1 cellular context compared by ENCODE assay signal in the genomic region with DNA sequence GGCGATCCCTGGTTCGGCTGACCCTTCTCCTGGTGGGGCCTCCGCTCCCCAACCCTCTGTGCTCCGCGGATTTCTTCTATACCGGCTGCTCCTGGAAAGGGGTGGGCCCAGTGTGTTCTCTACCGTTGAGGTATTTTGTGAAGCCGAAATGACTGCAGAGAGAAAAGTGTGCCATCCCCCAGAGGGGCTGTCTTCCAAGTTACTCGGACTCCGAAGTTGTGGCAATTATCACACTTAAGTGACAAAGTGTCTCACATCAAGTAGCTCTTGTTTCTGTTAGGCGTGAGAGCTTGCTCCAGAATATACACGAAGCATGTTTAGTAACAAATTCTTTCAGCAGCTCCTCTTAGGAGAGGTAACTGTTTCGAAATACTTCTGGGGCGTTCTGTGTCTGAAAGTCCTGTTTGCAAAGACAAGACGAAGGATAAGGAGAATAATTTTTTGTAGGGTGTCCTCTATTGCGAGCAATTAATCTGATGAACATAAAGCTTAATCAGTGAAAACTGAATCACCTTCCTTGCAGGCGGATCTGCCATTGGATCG.
A peak's percentile ranks its signal among the peaks of the same experiment; 100 is the strongest.
TF ChIP-seq lines count a peak whose summit lies in the region.

No MANE protein-coding gene starts in this region.

TF ChIP-seq in K562, 482 proteins besides CTCF, POLR2A, EP300 and RAD21:
- TF ChIP-seq, protein P1, sequence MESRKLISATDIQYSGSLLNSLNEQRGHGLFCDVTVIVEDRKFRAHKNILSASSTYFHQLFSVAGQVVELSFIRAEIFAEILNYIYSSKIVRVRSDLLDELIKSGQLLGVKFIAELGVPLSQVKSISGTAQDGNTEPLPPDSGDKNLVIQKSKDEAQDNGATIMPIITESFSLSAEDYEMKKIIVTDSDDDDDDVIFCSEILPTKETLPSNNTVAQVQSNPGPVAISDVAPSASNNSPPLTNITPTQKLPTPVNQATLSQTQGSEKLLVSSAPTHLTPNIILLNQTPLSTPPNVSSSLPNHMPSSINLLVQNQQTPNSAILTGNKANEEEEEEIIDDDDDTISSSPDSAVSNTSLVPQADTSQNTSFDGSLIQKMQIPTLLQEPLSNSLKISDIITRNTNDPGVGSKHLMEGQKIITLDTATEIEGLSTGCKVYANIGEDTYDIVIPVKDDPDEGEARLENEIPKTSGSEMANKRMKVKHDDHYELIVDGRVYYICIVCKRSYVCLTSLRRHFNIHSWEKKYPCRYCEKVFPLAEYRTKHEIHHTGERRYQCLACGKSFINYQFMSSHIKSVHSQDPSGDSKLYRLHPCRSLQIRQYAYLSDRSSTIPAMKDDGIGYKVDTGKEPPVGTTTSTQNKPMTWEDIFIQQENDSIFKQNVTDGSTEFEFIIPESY (CRISPR knock-in tag; IDR thresholded peaks at IDR 0.05): no peak
- TF ChIP-seq CREM (IDR thresholded peaks at IDR 0.05; ENCODE audit: low read depth): no peak
- TF ChIP-seq, protein P2, sequence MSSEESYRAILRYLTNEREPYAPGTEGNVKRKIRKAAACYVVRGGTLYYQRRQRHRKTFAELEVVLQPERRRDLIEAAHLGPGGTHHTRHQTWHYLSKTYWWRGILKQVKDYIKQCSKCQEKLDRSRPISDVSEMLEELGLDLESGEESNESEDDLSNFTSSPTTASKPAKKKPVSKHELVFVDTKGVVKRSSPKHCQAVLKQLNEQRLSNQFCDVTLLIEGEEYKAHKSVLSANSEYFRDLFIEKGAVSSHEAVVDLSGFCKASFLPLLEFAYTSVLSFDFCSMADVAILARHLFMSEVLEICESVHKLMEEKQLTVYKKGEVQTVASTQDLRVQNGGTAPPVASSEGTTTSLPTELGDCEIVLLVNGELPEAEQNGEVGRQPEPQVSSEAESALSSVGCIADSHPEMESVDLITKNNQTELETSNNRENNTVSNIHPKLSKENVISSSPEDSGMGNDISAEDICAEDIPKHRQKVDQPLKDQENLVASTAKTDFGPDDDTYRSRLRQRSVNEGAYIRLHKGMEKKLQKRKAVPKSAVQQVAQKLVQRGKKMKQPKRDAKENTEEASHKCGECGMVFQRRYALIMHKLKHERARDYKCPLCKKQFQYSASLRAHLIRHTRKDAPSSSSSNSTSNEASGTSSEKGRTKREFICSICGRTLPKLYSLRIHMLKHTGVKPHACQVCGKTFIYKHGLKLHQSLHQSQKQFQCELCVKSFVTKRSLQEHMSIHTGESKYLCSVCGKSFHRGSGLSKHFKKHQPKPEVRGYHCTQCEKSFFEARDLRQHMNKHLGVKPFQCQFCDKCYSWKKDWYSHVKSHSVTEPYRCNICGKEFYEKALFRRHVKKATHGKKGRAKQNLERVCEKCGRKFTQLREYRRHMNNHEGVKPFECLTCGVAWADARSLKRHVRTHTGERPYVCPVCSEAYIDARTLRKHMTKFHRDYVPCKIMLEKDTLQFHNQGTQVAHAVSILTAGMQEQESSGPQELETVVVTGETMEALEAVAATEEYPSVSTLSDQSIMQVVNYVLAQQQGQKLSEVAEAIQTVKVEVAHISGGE (CRISPR knock-in tag; IDR thresholded peaks at IDR 0.05): 0 out of 6 replicates have a peak, but pooled peaks of 1 of the 3 experiments have one; percentile 24
- 0 out of 2 replicates have a peak, but pooled peaks have one; percentile 3 for TF ChIP-seq TCF3 (CRISPR knock-in tag; IDR thresholded peaks at IDR 0.05)
- TF ChIP-seq, protein P3, sequence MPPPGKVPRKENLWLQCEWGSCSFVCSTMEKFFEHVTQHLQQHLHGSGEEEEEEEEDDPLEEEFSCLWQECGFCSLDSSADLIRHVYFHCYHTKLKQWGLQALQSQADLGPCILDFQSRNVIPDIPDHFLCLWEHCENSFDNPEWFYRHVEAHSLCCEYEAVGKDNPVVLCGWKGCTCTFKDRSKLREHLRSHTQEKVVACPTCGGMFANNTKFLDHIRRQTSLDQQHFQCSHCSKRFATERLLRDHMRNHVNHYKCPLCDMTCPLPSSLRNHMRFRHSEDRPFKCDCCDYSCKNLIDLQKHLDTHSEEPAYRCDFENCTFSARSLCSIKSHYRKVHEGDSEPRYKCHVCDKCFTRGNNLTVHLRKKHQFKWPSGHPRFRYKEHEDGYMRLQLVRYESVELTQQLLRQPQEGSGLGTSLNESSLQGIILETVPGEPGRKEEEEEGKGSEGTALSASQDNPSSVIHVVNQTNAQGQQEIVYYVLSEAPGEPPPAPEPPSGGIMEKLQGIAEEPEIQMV (tag; conservative IDR thresholded peaks at IDR 0.05; ENCODE audit: low read depth): no peak
